Comparison of ENCODE assay signal across 15 cellular contexts in genomic region chr2:46379213-46380037, GRCh38.
DNase-seq lines count a peak whose midpoint lies in the region; ATAC-seq, FAIRE-seq and TF ChIP-seq lines count a peak whose summit lies in the region.
"Had no signal": no experiment of that assay in that cellular context is flagged by ENCODE, and none has a peak within 500 bp of the region (broad histone marks: within the 10 kb centered on the region; RNA-seq: fewer than 3 reads in every experiment).

No MANE protein-coding gene starts in this region.

- no peak overlapping the region for H3K27ac Mint-ChIP-seq in activated CD8-positive, alpha-beta T cell treated with anti-CD3 and anti-CD28 coated beads, Interleukin-2, amount 10 ng/mL, durations not matched to agents 7 days and 5 days
- H3K27ac Mint-ChIP-seq in activated CD8-positive, alpha-beta T cell treated with anti-CD3 and anti-CD28 coated beads for 36 hours, result no peak overlapping the region
- no peak overlapping the region for H3K27ac Mint-ChIP-seq in astrocyte (ENCODE audit: unreplicated experiment)
- H3K27ac Mint-ChIP-seq: nephron progenitor cell had no signal

- no peaks in the 10 kb centered on the region for H3K4me1 ChIP-seq in astrocyte (ENCODE audit: insufficient read depth, low read length)

- no peaks in the 10 kb centered on the region for H3K36me3 Mint-ChIP-seq in activated CD8-positive, alpha-beta T cell treated with anti-CD3 and anti-CD28 coated beads, Interleukin-2, amount 10 ng/mL, durations not matched to agents 7 days and 5 days (ENCODE audit: low read depth)
- H3K36me3 Mint-ChIP-seq in activated CD8-positive, alpha-beta T cell treated with anti-CD3 and anti-CD28 coated beads for 36 hours (ENCODE audit: low read depth), result no peaks in the 10 kb centered on the region
- peaks cover 42% of the 10 kb centered on the region for H3K36me3 Mint-ChIP-seq in astrocyte (ENCODE audit: low read depth, unreplicated experiment)

- TF ChIP-seq CTCF in activated CD8-positive, alpha-beta T cell treated with anti-CD3 and anti-CD28 coated beads for 36 hours (IDR thresholded peaks at IDR 0.05), result no peak
- TF ChIP-seq CTCF in astrocyte (IDR thresholded peaks at IDR 0.05; ENCODE audit: insufficient read depth, low read depth, low read length), result no peak

- H3K36me3 ChIP-seq in astrocyte (ENCODE audit: insufficient read depth, low read length), result no peaks in the 10 kb centered on the region

- no peaks in the 10 kb centered on the region for H3K4me1 Mint-ChIP-seq in activated CD8-positive, alpha-beta T cell treated with anti-CD3 and anti-CD28 coated beads, Interleukin-2, amount 10 ng/mL, durations not matched to agents 7 days and 5 days (ENCODE audit: low read depth)
- H3K4me1 Mint-ChIP-seq in activated CD8-positive, alpha-beta T cell treated with anti-CD3 and anti-CD28 coated beads for 36 hours (ENCODE audit: low read depth), result no peaks in the 10 kb centered on the region
- H3K4me1 Mint-ChIP-seq in astrocyte (ENCODE audit: low read depth, unreplicated experiment), result no peaks in the 10 kb centered on the region

- H3K9me3 Mint-ChIP-seq in activated CD8-positive, alpha-beta T cell treated with anti-CD3 and anti-CD28 coated beads, Interleukin-2, amount 10 ng/mL, durations not matched to agents 7 days and 5 days (ENCODE audit: insufficient read depth), result no peaks in the 10 kb centered on the region
- no peaks in the 10 kb centered on the region for H3K9me3 Mint-ChIP-seq in activated CD8-positive, alpha-beta T cell treated with anti-CD3 and anti-CD28 coated beads for 36 hours
- H3K9me3 Mint-ChIP-seq in astrocyte (ENCODE audit: unreplicated experiment), result no peaks in the 10 kb centered on the region
- H3K9me3 Mint-ChIP-seq: nephron progenitor cell had no signal

- H4K20me1 ChIP-seq in astrocyte (ENCODE audit: insufficient read depth, low read length), result no peaks in the 10 kb centered on the region

- no peak for FAIRE-seq in astrocyte (lab: Jason Lieb, UNC)
- peak; percentile 77 for FAIRE-seq in urothelium cell line (lab: Jason Lieb, UNC)

- no peak overlapping the region for H3K4me2 ChIP-seq in astrocyte (ENCODE audit: low read length)

- no peak overlapping the region for H3K27ac ChIP-seq in astrocyte (ENCODE audit: low read depth, low read length)

- no peaks in the 10 kb centered on the region for H3K27me3 ChIP-seq in astrocyte (ENCODE audit: insufficient read depth, low read length)

- H3K9ac ChIP-seq in astrocyte (ENCODE audit: low read length), result no peak overlapping the region

- no peak for ATAC-seq in activated CD8-positive, alpha-beta T cell treated with anti-CD3 and anti-CD28 coated beads, Interleukin-2, amount 10 ng/mL, durations not matched to agents 7 days and 5 days
- no peak for ATAC-seq in activated CD8-positive, alpha-beta T cell treated with anti-CD3 and anti-CD28 coated beads for 36 hours
- ATAC-seq in HG03095 (IDR thresholded peaks at IDR 0.05; ENCODE audit: unreplicated experiment), result no peak
- ATAC-seq in GM21576 (IDR thresholded peaks at IDR 0.05; ENCODE audit: unreplicated experiment), result no peak
- ATAC-seq: Panc1 had no signal

- POLR2A ChIA-PET in activated CD8-positive, alpha-beta T cell treated with anti-CD3 and anti-CD28 coated beads, Interleukin-2, amount 10 ng/mL, durations not matched to agents 7 days and 5 days (lab: Charles Lee), result no interaction called here
- POLR2A ChIA-PET in activated CD8-positive, alpha-beta T cell treated with anti-CD3 and anti-CD28 coated beads for 36 hours (lab: Charles Lee), result no interaction called here

- H3K27me3 Mint-ChIP-seq in activated CD8-positive, alpha-beta T cell treated with anti-CD3 and anti-CD28 coated beads, Interleukin-2, amount 10 ng/mL, durations not matched to agents 7 days and 5 days (ENCODE audit: low read depth), result no peaks in the 10 kb centered on the region
- H3K27me3 Mint-ChIP-seq in activated CD8-positive, alpha-beta T cell treated with anti-CD3 and anti-CD28 coated beads for 36 hours, result no peaks in the 10 kb centered on the region
- peaks cover 41% of the 10 kb centered on the region for H3K27me3 Mint-ChIP-seq in astrocyte (ENCODE audit: low read depth, unreplicated experiment)

- DNase-seq in activated CD8-positive, alpha-beta T cell treated with anti-CD3 and anti-CD28 coated beads, Interleukin-2, amount 10 ng/mL, durations not matched to agents 7 days and 5 days, result peak; percentile 18
- no peak for DNase-seq in activated CD8-positive, alpha-beta T cell treated with anti-CD3 and anti-CD28 coated beads for 36 hours
- DNase-seq in astrocyte (ENCODE audit: low read depth) (peak; percentile 8), foreskin melanocyte (peak; percentile 91), urothelium cell line (ENCODE audit: low spot score) (no peak), NCI-H2029 treated with DMSO at 0.1 percent for 48 hours (lab: John Stamatoyannopoulos, UW) (no peak)
- DNase-seq: 8988T; activated T-cell treated with anti-CD3 and anti-CD28 coated beads, Interleukin-2, amount 50 U/mL, for 48 hours; effector CD4-positive, alpha-beta T cell; hippocampal formation; MV-4-11; nephron progenitor cell had no signal

- H3K9me3 ChIP-seq in astrocyte (ENCODE audit: insufficient read depth, low read depth, low read length), result no peaks in the 10 kb centered on the region

- H3K4me3 Mint-ChIP-seq in activated CD8-positive, alpha-beta T cell treated with anti-CD3 and anti-CD28 coated beads, Interleukin-2, amount 10 ng/mL, durations not matched to agents 7 days and 5 days, result no peak overlapping the region
- no peak overlapping the region for H3K4me3 Mint-ChIP-seq in activated CD8-positive, alpha-beta T cell treated with anti-CD3 and anti-CD28 coated beads for 36 hours
- no peak overlapping the region for H3K4me3 Mint-ChIP-seq in astrocyte (ENCODE audit: unreplicated experiment)
- H3K4me3 Mint-ChIP-seq: nephron progenitor cell had no signal

- no peaks in the 10 kb centered on the region for H3K79me2 ChIP-seq in astrocyte (ENCODE audit: insufficient read depth, low read length)

- intact Hi-C loops in activated CD8-positive, alpha-beta T cell treated with anti-CD3 and anti-CD28 coated beads for 36 hours (cut with micrococcal nuclease), result no loop called here

- no peak overlapping the region for H3K4me3 ChIP-seq in astrocyte (ENCODE audit: insufficient read depth, low read depth, low read length)

- H2AFZ ChIP-seq in astrocyte (ENCODE audit: low read depth, low read length), result no peak overlapping the region

- CTCF ChIA-PET in activated CD8-positive, alpha-beta T cell treated with anti-CD3 and anti-CD28 coated beads, Interleukin-2, amount 10 ng/mL, durations not matched to agents 7 days and 5 days (lab: Charles Lee), result interaction anchor here (1.5 kb wide), 1 partner anchor 13 kb away, joined by 4 read pairs; no protein-coding TSS in a partner anchor
- CTCF ChIA-PET in activated CD8-positive, alpha-beta T cell treated with anti-CD3 and anti-CD28 coated beads for 36 hours (lab: Charles Lee), result interaction anchor here (1.3 kb wide), 1 partner anchor 368 kb away, joined by 4 read pairs; no protein-coding TSS in a partner anchor

Comparison
In these comparisons a context has a peak if more than half of its experiments do, and no peak if none do; other contexts are left out.
1. DNase-seq: peak in activated CD8-positive, alpha-beta T cell treated with anti-CD3 and anti-CD28 coated beads, Interleukin-2, amount 10 ng/mL, durations not matched to agents 7 days and 5 days (single experiment), astrocyte (single experiment) and foreskin melanocyte (single experiment); none in activated CD8-positive, alpha-beta T cell treated with anti-CD3 and anti-CD28 coated beads for 36 hours (single experiment), urothelium cell line (single experiment) and NCI-H2029 treated with DMSO at 0.1 percent for 48 hours (single experiment).